ENCODE assay signal across 18 cellular contexts in the genomic region with DNA sequence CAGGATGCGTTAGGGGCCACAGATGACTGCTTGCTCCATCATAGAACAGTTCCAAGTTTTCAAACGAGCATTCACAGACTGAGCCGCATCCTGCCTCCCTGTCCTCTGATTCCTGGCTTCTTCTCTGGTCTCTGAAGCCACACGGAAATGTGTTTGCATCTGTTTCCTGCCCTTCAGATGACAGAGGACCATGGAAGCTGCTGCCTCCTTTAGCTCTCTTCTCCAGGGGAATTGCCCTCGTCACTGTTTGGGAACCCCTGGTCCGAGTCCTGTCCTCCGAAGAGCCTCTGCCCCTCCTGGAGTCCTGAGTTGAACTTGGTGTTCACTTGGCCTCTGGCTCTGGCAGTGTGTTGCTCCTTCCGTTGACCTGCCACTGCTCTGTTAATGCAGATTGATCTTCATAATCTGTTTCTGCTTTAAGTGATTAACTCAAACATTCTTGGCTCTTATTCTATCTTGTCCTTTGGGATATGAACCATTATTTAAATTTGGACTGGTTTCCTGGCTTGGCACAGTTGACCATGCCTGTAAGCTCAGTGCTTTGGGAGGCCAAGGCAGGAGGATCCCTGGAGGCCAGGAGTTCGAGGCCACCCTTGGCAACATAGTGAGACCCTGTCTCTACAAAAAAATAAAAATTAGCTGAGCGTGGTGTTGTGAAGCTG.
DNase-seq lines count a peak whose midpoint lies in the region; ATAC-seq lines count a peak whose summit lies in the region.
"Had no signal": no experiment of that assay in that cellular context is flagged by ENCODE, and none has a peak within 500 bp of the region (broad histone marks: within the 10 kb centered on the region; RNA-seq: fewer than 3 reads in every experiment).

No MANE protein-coding gene starts in this region.

- no peak overlapping the region for H4K8ac ChIP-seq in trophoblast cell (ENCODE audit: low read depth, low read length)

- H3K27ac ChIP-seq in trophoblast cell (ENCODE audit: low read depth, low read length): no peak overlapping the region
- H3K27ac ChIP-seq in aorta (ENCODE audit: low read depth in 1 of 2, low read length in 2 of 2): no peak overlapping the region

- no peaks in the 10 kb centered on the region for H3K79me2 ChIP-seq in trophoblast cell (ENCODE audit: control insufficient read depth, insufficient read depth, low read length, poor library complexity)

- H4K12ac ChIP-seq in trophoblast cell (ENCODE audit: low read depth, low read length): no peak overlapping the region

- H3K36me3 ChIP-seq in trophoblast cell (ENCODE audit: control insufficient read depth in 1 of 2, insufficient read depth in 2 of 2, low read length in 2 of 2) (peaks cover 23 to 31% of the 10 kb centered on the region in 2 experiments), aorta (ENCODE audit: control insufficient read depth in 1 of 2, insufficient read depth in 2 of 2, low read length in 1 of 2) (peaks cover 0 to 3% of the 10 kb centered on the region in 2 donors)

- H4K91ac ChIP-seq in trophoblast cell (ENCODE audit: low read depth, low read length): no peak overlapping the region

- peak overlapping the region; percentile 51 for H3K27ac Mint-ChIP-seq in activated T-cell treated with anti-CD3 and anti-CD28 coated beads, Interleukin-2, amount 50 U/mL, for 24 hours
- H3K27ac Mint-ChIP-seq in activated T-cell treated with anti-CD3 and anti-CD28 coated beads, Interleukin-2, amount 50 U/mL, for 72 hours: no peak overlapping the region
- H3K27ac Mint-ChIP-seq: effector memory CD8-positive, alpha-beta T cell had no signal

- intact Hi-C loops in left ventricle myocardium superior (cut with micrococcal nuclease) (no loop called here), aorta (cut with DNase I) (no loop called here)

- H3K27me3 ChIP-seq in trophoblast cell (ENCODE audit: insufficient read depth, low read length) (no peaks in the 10 kb centered on the region), aorta (ENCODE audit: control insufficient read depth in 1 of 2, insufficient read depth in 2 of 2, low read length in 1 of 2) (no peaks in the 10 kb centered on the region)

- H3K4me1 ChIP-seq in trophoblast cell (ENCODE audit: control insufficient read depth in 1 of 2, insufficient read depth in 2 of 2, low read length in 2 of 2): peaks cover 10 to 19% of the 10 kb centered on the region in 2 experiments
- no peaks in the 10 kb centered on the region for H3K4me1 ChIP-seq in aorta (ENCODE audit: control insufficient read depth in 1 of 2, insufficient read depth in 2 of 2, low read length in 2 of 2)

- H3K4me1 Mint-ChIP-seq in activated T-cell treated with anti-CD3 and anti-CD28 coated beads, Interleukin-2, amount 50 U/mL, for 24 hours (ENCODE audit: low read depth): no peaks in the 10 kb centered on the region
- no peaks in the 10 kb centered on the region for H3K4me1 Mint-ChIP-seq in activated T-cell treated with anti-CD3 and anti-CD28 coated beads, Interleukin-2, amount 50 U/mL, for 72 hours (ENCODE audit: low read depth)
- H3K4me1 Mint-ChIP-seq: CD4-positive, CD25-positive, alpha-beta regulatory T cell had no signal

- H3K79me1 ChIP-seq in trophoblast cell (ENCODE audit: low read length): peaks cover 17% of the 10 kb centered on the region

- no peak overlapping the region for H3K23ac ChIP-seq in trophoblast cell (ENCODE audit: low read length)

- H2AK5ac ChIP-seq in trophoblast cell (ENCODE audit: low read length): no peak overlapping the region

- H3K9ac ChIP-seq in trophoblast cell (ENCODE audit: low read length): no peak overlapping the region

- H2BK120ac ChIP-seq in trophoblast cell (ENCODE audit: insufficient read depth, low read length, poor library complexity): no peak overlapping the region

- no peak overlapping the region for H3K4me3 Mint-ChIP-seq in activated T-cell treated with anti-CD3 and anti-CD28 coated beads, Interleukin-2, amount 50 U/mL, for 24 hours
- no peak overlapping the region for H3K4me3 Mint-ChIP-seq in activated T-cell treated with anti-CD3 and anti-CD28 coated beads, Interleukin-2, amount 50 U/mL, for 72 hours
- H3K4me3 Mint-ChIP-seq: CD4-positive, CD25-positive, alpha-beta regulatory T cell; effector memory CD8-positive, alpha-beta T cell had no signal

- no peak overlapping the region for H2AFZ ChIP-seq in trophoblast cell (ENCODE audit: insufficient read depth, low read length, poor library complexity)

- DNase-seq in activated T-cell treated with anti-CD3 and anti-CD28 coated beads, Interleukin-2, amount 50 U/mL, for 24 hours: no peak
- DNase-seq in activated T-cell treated with anti-CD3 and anti-CD28 coated beads, Interleukin-2, amount 50 U/mL, for 72 hours: no peak
- DNase-seq in left ventricle myocardium superior (no peak), trophoblast cell (no peak), aorta (no peak), HPDE6-E6E7 (ENCODE audit: extremely low spot score) (no peak)
- DNase-seq: 8988T; activated CD4-positive, CD25-positive, alpha-beta regulatory T cell treated with anti-CD3 and anti-CD28 coated beads, Interleukin-2, amount 50 U/mL, for 72 hours; activated naive CD4-positive, alpha-beta T cell treated with anti-CD3 and anti-CD28 coated beads, Interleukin-2, amount 50 U/mL, for 16 hours; CD4-positive, CD25-positive, alpha-beta regulatory T cell; effector memory CD8-positive, alpha-beta T cell; NCI-H1436 treated with DMSO at 0.1 percent for 48 hours; NCI-H2227 treated with DMSO at 0.1 percent for 48 hours; NK-92 treated with Interleukin-12 subunit alpha and Interleukin-12 subunit beta, amount 100 ng/mL, for 24 hours; RPMI8226; substantia nigra had no signal

- H3K9me3 ChIP-seq in trophoblast cell (ENCODE audit: insufficient read depth, low read depth, low read length) (no peaks in the 10 kb centered on the region), aorta (ENCODE audit: control insufficient read depth, low read length) (no peaks in the 10 kb centered on the region)

- H3K27me3 Mint-ChIP-seq in activated T-cell treated with anti-CD3 and anti-CD28 coated beads, Interleukin-2, amount 50 U/mL, for 24 hours: no peaks in the 10 kb centered on the region
- no peaks in the 10 kb centered on the region for H3K27me3 Mint-ChIP-seq in activated T-cell treated with anti-CD3 and anti-CD28 coated beads, Interleukin-2, amount 50 U/mL, for 72 hours (ENCODE audit: low read depth)
- H3K27me3 Mint-ChIP-seq: CD4-positive, CD25-positive, alpha-beta regulatory T cell; effector memory CD8-positive, alpha-beta T cell had no signal

- no peak overlapping the region for H3K4me2 ChIP-seq in trophoblast cell (ENCODE audit: low read length)

- H3K18ac ChIP-seq in trophoblast cell (ENCODE audit: low read length): peak overlapping the region; percentile 28

- no peak overlapping the region for H3K4ac ChIP-seq in trophoblast cell (ENCODE audit: low read depth, low read length)

- peaks cover 81% of the 10 kb centered on the region for H3K36me3 Mint-ChIP-seq in activated T-cell treated with anti-CD3 and anti-CD28 coated beads, Interleukin-2, amount 50 U/mL, for 24 hours (ENCODE audit: low read depth)
- peaks cover 2 to 11% of the 10 kb centered on the region in 2 donors for H3K36me3 Mint-ChIP-seq in activated T-cell treated with anti-CD3 and anti-CD28 coated beads, Interleukin-2, amount 50 U/mL, for 72 hours (ENCODE audit: insufficient read depth in 2 of 2)

- no peak overlapping the region for H3K4me3 ChIP-seq in trophoblast cell (ENCODE audit: low read depth, low read length)
- H3K4me3 ChIP-seq in aorta (ENCODE audit: low read length in 2 of 2): no peak overlapping the region

- no peak overlapping the region for H3K14ac ChIP-seq in trophoblast cell (ENCODE audit: low read length)

- WGBS in trophoblast cell (ENCODE audit: extremely low coverage, insufficient coverage, insufficient read length): no CpG with 5 or more reads among the region's 10 CpGs
- WGBS in aorta, 2 donors: 59 to 60% methylated on average over 10 of the region's 10 CpGs

- no peak for ATAC-seq in activated T-cell treated with anti-CD3 and anti-CD28 coated beads, Interleukin-2, amount 50 U/mL, for 72 hours (replicated peaks in 1 of 2)
- ATAC-seq in left ventricle myocardium superior: peak; percentile 53
- ATAC-seq in aorta (ENCODE audit: low FRiP score): peak; percentile 26
- no peak for ATAC-seq in GM21526 (IDR thresholded peaks at IDR 0.05; ENCODE audit: low FRiP score, unreplicated experiment)
- ATAC-seq in HG03442 (IDR thresholded peaks at IDR 0.05; ENCODE audit: unreplicated experiment): no peak
- ATAC-seq: effector memory CD8-positive, alpha-beta T cell had no signal

- H2BK12ac ChIP-seq in trophoblast cell (ENCODE audit: low read length): no peak overlapping the region

- no peaks in the 10 kb centered on the region for H3K9me3 Mint-ChIP-seq in activated T-cell treated with anti-CD3 and anti-CD28 coated beads, Interleukin-2, amount 50 U/mL, for 24 hours
- H3K9me3 Mint-ChIP-seq in activated T-cell treated with anti-CD3 and anti-CD28 coated beads, Interleukin-2, amount 50 U/mL, for 72 hours: no peaks in the 10 kb centered on the region
- H3K9me3 Mint-ChIP-seq: CD4-positive, CD25-positive, alpha-beta regulatory T cell; effector memory CD8-positive, alpha-beta T cell had no signal

- H2BK5ac ChIP-seq in trophoblast cell (ENCODE audit: low read depth, low read length, poor library complexity): no peak overlapping the region

Comparison
In these comparisons a context has a peak if more than half of its experiments do, and no peak if none do; other contexts are left out.
1. ATAC-seq: peak in left ventricle myocardium superior (single experiment) and aorta (single experiment); none in activated T-cell treated with anti-CD3 and anti-CD28 coated beads, Interleukin-2, amount 50 U/mL, for 72 hours (0 of 2), GM21526 (single experiment) and HG03442 (single experiment).